In the genomic region with DNA sequence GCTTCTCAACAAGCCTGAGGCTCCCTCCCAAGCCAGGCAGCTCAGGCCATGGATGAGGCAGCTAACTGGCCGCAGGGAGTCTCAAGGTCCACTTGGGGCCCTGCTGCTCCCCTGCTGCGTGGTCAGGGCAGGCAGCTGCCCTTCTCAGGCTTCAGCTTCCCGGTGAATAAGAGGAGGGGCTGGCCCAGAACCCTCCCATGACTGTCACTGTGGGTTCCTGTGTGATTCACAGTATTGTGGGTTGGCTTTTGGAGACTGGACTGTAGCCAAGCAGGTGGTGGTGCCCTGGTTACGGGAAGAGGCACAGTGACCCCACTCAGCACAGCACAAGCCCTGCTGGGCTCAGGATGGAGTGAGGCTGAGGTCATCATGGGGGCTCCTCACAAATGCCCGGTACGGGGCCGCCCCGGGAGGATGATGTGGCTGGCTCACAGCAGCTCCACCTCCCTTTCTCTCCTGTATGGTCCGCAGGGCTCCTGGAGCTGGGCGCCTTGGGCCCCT, we compare ENCODE assay signal across 2 cellular contexts.
TF ChIP-seq lines count a peak whose summit lies in the region.

No MANE protein-coding gene starts in this region.

TF ChIP-seq in SK-N-SH treated with all-trans-retinoic acid at 6 μM for 48 hours, 23 proteins besides CTCF, POLR2A, EP300 and RAD21 (continued from another document):
- TF ChIP-seq, protein P1, sequence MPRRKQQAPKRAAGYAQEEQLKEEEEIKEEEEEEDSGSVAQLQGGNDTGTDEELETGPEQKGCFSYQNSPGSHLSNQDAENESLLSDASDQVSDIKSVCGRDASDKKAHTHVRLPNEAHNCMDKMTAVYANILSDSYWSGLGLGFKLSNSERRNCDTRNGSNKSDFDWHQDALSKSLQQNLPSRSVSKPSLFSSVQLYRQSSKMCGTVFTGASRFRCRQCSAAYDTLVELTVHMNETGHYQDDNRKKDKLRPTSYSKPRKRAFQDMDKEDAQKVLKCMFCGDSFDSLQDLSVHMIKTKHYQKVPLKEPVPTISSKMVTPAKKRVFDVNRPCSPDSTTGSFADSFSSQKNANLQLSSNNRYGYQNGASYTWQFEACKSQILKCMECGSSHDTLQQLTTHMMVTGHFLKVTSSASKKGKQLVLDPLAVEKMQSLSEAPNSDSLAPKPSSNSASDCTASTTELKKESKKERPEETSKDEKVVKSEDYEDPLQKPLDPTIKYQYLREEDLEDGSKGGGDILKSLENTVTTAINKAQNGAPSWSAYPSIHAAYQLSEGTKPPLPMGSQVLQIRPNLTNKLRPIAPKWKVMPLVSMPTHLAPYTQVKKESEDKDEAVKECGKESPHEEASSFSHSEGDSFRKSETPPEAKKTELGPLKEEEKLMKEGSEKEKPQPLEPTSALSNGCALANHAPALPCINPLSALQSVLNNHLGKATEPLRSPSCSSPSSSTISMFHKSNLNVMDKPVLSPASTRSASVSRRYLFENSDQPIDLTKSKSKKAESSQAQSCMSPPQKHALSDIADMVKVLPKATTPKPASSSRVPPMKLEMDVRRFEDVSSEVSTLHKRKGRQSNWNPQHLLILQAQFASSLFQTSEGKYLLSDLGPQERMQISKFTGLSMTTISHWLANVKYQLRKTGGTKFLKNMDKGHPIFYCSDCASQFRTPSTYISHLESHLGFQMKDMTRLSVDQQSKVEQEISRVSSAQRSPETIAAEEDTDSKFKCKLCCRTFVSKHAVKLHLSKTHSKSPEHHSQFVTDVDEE (CRISPR knock-in tag; IDR thresholded peaks at IDR 0.05) = no peak
- no peak for TF ChIP-seq GLIS3 (CRISPR knock-in tag; IDR thresholded peaks at IDR 0.05)
- no peak for TF ChIP-seq ZNF8 (CRISPR knock-in tag; IDR thresholded peaks at IDR 0.05)
- TF ChIP-seq TCF4 (CRISPR knock-in tag; IDR thresholded peaks at IDR 0.05; ENCODE audit: borderline replicate concordance) = no peak
- no peak for TF ChIP-seq CSDC2 (CRISPR knock-in tag; IDR thresholded peaks at IDR 0.05)
- no peak for TF ChIP-seq SNAI2 (CRISPR knock-in tag; IDR thresholded peaks at IDR 0.05)
- TF ChIP-seq, protein P2, sequence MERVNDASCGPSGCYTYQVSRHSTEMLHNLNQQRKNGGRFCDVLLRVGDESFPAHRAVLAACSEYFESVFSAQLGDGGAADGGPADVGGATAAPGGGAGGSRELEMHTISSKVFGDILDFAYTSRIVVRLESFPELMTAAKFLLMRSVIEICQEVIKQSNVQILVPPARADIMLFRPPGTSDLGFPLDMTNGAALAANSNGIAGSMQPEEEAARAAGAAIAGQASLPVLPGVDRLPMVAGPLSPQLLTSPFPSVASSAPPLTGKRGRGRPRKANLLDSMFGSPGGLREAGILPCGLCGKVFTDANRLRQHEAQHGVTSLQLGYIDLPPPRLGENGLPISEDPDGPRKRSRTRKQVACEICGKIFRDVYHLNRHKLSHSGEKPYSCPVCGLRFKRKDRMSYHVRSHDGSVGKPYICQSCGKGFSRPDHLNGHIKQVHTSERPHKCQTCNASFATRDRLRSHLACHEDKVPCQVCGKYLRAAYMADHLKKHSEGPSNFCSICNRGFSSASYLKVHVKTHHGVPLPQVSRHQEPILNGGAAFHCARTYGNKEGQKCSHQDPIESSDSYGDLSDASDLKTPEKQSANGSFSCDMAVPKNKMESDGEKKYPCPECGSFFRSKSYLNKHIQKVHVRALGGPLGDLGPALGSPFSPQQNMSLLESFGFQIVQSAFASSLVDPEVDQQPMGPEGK (CRISPR knock-in tag; IDR thresholded peaks at IDR 0.05; ENCODE audit: borderline replicate concordance) = no peak
- TF ChIP-seq ZNF70 (CRISPR knock-in tag; IDR thresholded peaks at IDR 0.05) = no peak
- no peak for TF ChIP-seq ARNTL (CRISPR knock-in tag; IDR thresholded peaks at IDR 0.05; ENCODE audit: borderline replicate concordance, low read depth)
- TF ChIP-seq ZFP30 (CRISPR knock-in tag; IDR thresholded peaks at IDR 0.05) = no peak

TF ChIP-seq in SK-N-SH, 30 proteins besides CTCF, POLR2A, EP300 and RAD21 (continued from another document):
- TF ChIP-seq, protein P3, sequence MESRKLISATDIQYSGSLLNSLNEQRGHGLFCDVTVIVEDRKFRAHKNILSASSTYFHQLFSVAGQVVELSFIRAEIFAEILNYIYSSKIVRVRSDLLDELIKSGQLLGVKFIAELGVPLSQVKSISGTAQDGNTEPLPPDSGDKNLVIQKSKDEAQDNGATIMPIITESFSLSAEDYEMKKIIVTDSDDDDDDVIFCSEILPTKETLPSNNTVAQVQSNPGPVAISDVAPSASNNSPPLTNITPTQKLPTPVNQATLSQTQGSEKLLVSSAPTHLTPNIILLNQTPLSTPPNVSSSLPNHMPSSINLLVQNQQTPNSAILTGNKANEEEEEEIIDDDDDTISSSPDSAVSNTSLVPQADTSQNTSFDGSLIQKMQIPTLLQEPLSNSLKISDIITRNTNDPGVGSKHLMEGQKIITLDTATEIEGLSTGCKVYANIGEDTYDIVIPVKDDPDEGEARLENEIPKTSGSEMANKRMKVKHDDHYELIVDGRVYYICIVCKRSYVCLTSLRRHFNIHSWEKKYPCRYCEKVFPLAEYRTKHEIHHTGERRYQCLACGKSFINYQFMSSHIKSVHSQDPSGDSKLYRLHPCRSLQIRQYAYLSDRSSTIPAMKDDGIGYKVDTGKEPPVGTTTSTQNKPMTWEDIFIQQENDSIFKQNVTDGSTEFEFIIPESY (IDR thresholded peaks at IDR 0.05; ENCODE audit: borderline replicate concordance, low read depth) = no peak
- no peak for TF ChIP-seq POLR2AphosphoS5 (IDR thresholded peaks at IDR 0.05; ENCODE audit: low read depth, low read length)
